ENCODE assay signal across 10 cellular contexts in the genomic region with DNA sequence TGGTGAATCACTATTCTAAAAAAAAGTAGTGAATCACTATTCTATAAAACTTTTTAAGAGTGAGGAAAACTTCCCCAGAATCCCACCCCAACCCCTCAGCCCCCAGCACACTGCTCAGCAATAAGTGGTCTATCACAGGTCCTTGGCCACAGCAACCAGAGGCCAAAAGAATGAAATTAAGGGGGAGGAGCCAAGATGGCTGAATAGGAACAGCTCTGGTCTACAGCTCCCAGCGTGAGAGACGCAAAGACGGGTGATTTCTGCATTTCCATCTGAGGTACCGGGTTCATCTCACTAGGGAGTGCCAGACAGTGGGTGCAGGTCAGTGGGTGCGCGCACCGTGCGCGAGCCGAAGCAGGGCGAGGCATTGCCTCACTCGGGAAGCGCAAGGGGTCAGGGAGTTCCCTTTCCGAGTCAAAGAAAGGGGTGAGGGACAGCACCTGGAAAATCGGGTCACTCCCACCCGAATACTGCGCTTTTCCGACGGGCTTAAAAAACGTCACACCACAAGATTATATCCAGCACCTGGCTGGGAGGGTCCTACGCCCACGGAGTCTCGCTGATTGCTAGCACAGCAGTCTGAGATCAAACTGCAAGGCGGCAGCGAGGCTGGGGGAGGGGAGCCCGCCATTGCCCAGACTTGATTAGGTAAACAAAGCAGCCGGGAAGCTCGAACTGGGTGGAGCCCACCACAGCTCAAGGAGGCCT. TPM values are rescaled to one million over a fixed set of nuclear protein-coding genes. Genes with fewer than 3 reads are reported as not detected.
"Had no signal": no experiment of that assay in that cellular context is flagged by ENCODE, and none has a peak within 500 bp of the region (broad histone marks: within the 10 kb centered on the region; RNA-seq: fewer than 3 reads in every experiment).

No MANE protein-coding gene starts in this region.

RNA-seq across cellular contexts. Expression of a gene that starts 46.2 kb away (rescaled TPM):
- total RNA-seq: activated CD4-positive, alpha-beta memory T cell treated with anti-CD3 and anti-CD28 coated beads for 36 hours; activated CD8-positive, alpha-beta memory T cell treated with anti-CD3 and anti-CD28 coated beads for 36 hours; activated naive CD4-positive, alpha-beta T cell treated with anti-CD3 and anti-CD28 coated beads for 36 hours; activated naive CD8-positive, alpha-beta T cell treated with anti-CD3 and anti-CD28 coated beads for 36 hours; activated T-helper 1 cell treated with anti-CD3 and anti-CD28 coated beads, Interleukin-12 subunit alpha, Interleukin-12 subunit beta, Interleukin-2, Interleukin-4 antibody, amounts not matched to agents 30 ng/mL and 10 ng/mL and 1 ng/mL, durations not matched to agents 14 hours and 24 hours and 36 hours; body of pancreas; dermis microvascular lymphatic vessel endothelial cell; gastrocnemius medialis; left ventricle myocardium inferior; T-helper 17 cell had no signal
